In genomic region chr1:220748091-220748934, GRCh38 we compare ENCODE assay signal across 8 cellular contexts. TPM values are rescaled to one million over a fixed set of nuclear protein-coding genes. Genes with fewer than 3 reads are reported as not detected.
A peak's percentile ranks its signal among the peaks of the same experiment; 100 is the strongest.
DNase-seq lines count a peak whose midpoint lies in the region; ATAC-seq and TF ChIP-seq lines count a peak whose summit lies in the region.

TSS of gene MTARC2 (plus strand) at chr1:220748322. CDS start at chr1:220748532, 210 bp downstream.

- no peaks in the 10 kb centered on the region for H3K36me3 Mint-ChIP-seq in activated CD8-positive, alpha-beta memory T cell treated with anti-CD3 and anti-CD28 coated beads, Interleukin-2, amount 10 ng/mL, durations not matched to agents 7 days and 5 days
- peaks cover 0 to 4% (median 2%) of the 10 kb centered on the region in 3 experiments; a peak in 4 of 7 replicates for H3K36me3 Mint-ChIP-seq in H9 (ENCODE audit: insufficient read depth in 1 of 3, low read depth in 3 of 3)
- peaks cover 4% of the 10 kb centered on the region for H3K36me3 Mint-ChIP-seq in activated CD4-positive, alpha-beta memory T cell treated with anti-CD3 and anti-CD28 coated beads, Interleukin-2, amount 10 ng/mL, durations not matched to agents 7 days and 5 days (ENCODE audit: low read depth)

- peak within 1 kb of the TSS; percentile 67 for H3K9ac ChIP-seq in H9 (ENCODE audit: extremely low read depth, insufficient read length, low read length)

- H3K14ac ChIP-seq in H9 (ENCODE audit: insufficient read depth, low read length) = peak within 1 kb of the TSS; percentile 97

- H3K9me3 Mint-ChIP-seq in activated CD8-positive, alpha-beta memory T cell treated with anti-CD3 and anti-CD28 coated beads, Interleukin-2, amount 10 ng/mL, durations not matched to agents 7 days and 5 days (ENCODE audit: low read depth) = no peaks in the 10 kb centered on the region
- no peaks in the 10 kb centered on the region for H3K9me3 Mint-ChIP-seq in H9
- no peaks in the 10 kb centered on the region for H3K9me3 Mint-ChIP-seq in activated CD4-positive, alpha-beta memory T cell treated with anti-CD3 and anti-CD28 coated beads, Interleukin-2, amount 10 ng/mL, durations not matched to agents 7 days and 5 days

- H3K23ac ChIP-seq in H9 (ENCODE audit: insufficient read length, low read depth, low read length) = no peak within 1 kb of the TSS

- no peaks in the 10 kb centered on the region for H3K79me1 ChIP-seq in H9 (ENCODE audit: insufficient read depth, low read depth, low read length, poor library complexity, severe bottlenecking)

- H3K56ac ChIP-seq in H9 (ENCODE audit: insufficient read length, low read depth, low read length) = no peak within 1 kb of the TSS

- H3K27ac ChIP-seq in H9 (ENCODE audit: insufficient read length, low read depth, low read length) = no peak within 1 kb of the TSS
- peak within 1 kb of the TSS; percentile 65 for H3K27ac ChIP-seq in muscle layer of duodenum (ENCODE audit: low read length)
- H3K27ac ChIP-seq in urinary bladder (ENCODE audit: low read depth) = peak within 1 kb of the TSS; percentile 48

- no peak within 1 kb of the TSS for H2BK12ac ChIP-seq in H9 (ENCODE audit: insufficient read length, low read depth, low read length)

- H3K4me2 ChIP-seq in H9 (ENCODE audit: insufficient read depth, insufficient read length, low read length) = peak within 1 kb of the TSS; percentile 88

- H3K4me1 ChIP-seq in H9 (ENCODE audit: insufficient read depth, low read length) = no peaks in the 10 kb centered on the region; the same call in 1 of the 2 replicates
- peaks cover 26 to 33% of the 10 kb centered on the region in 2 donors for H3K4me1 ChIP-seq in muscle layer of duodenum (ENCODE audit: control insufficient read depth in 1 of 2, insufficient read depth in 2 of 2, low read length in 2 of 2)
- no peaks in the 10 kb centered on the region for H3K4me1 ChIP-seq in urinary bladder (ENCODE audit: insufficient read depth)

- H3K23me2 ChIP-seq in H9 (ENCODE audit: insufficient read length, low read depth, low read length, poor library complexity, severe bottlenecking) = peaks cover 15% of the 10 kb centered on the region

- H3K27me3 ChIP-seq in H9 (ENCODE audit: insufficient read depth, low read length) (peaks cover 8% of the 10 kb centered on the region), muscle layer of duodenum (ENCODE audit: low read depth, low read length) (no peaks in the 10 kb centered on the region)

- no peak within 1 kb of the TSS for H4K5ac ChIP-seq in H9 (ENCODE audit: insufficient read length, low read depth, low read length)

- H3K36me3 ChIP-seq in muscle layer of duodenum (ENCODE audit: control insufficient read depth in 1 of 2, insufficient read depth in 2 of 2, low read length in 2 of 2) = no peaks in the 10 kb centered on the region
- no peaks in the 10 kb centered on the region for H3K36me3 ChIP-seq in urinary bladder (ENCODE audit: insufficient read depth)

- TF ChIP-seq CTCF in H9 (conservative IDR thresholded peaks at IDR 0.05) = no peak

- H2AFZ ChIP-seq in H9 (ENCODE audit: low read length) = peak within 1 kb of the TSS; percentile 45

- no CpG with 5 or more reads among the region's 76 CpGs for WGBS in H9 (ENCODE audit: extremely low coverage, insufficient read length, low lambda C conversion rate)
- under 1% methylated on average over 76 of the region's 76 CpGs for WGBS in urinary bladder

- POLR2A ChIA-PET in activated CD4-positive, alpha-beta memory T cell treated with anti-CD3 and anti-CD28 coated beads, Interleukin-2, amount 10 ng/mL, durations not matched to agents 7 days and 5 days (lab: Charles Lee) = no interaction called here

- no peak within 1 kb of the TSS for H2AK5ac ChIP-seq in H9 (ENCODE audit: insufficient read length, low read length)

- peak within 1 kb of the TSS; percentile 81 for H3K18ac ChIP-seq in H9 (ENCODE audit: insufficient read length, low read depth, low read length)

- H4K20me1 ChIP-seq in H9 (ENCODE audit: control insufficient read depth, insufficient read depth, insufficient read length) = no peaks in the 10 kb centered on the region

- H4K91ac ChIP-seq in H9 (ENCODE audit: insufficient read length, low read depth, low read length) = no peak within 1 kb of the TSS

- no peak within 1 kb of the TSS for H2BK120ac ChIP-seq in H9 (ENCODE audit: low read depth, low read length, poor library complexity, severe bottlenecking)

- no peak within 1 kb of the TSS for H4K8ac ChIP-seq in H9 (replicated peaks; ENCODE audit: insufficient read length, low read depth, low read length)

- H3K4me3 Mint-ChIP-seq in activated CD8-positive, alpha-beta memory T cell treated with anti-CD3 and anti-CD28 coated beads, Interleukin-2, amount 10 ng/mL, durations not matched to agents 7 days and 5 days = peak within 1 kb of the TSS; percentile 38
- peak within 1 kb of the TSS; percentile 76 to 89 for H3K4me3 Mint-ChIP-seq in H9
- H3K4me3 Mint-ChIP-seq in activated CD4-positive, alpha-beta memory T cell treated with anti-CD3 and anti-CD28 coated beads, Interleukin-2, amount 10 ng/mL, durations not matched to agents 7 days and 5 days = peak within 1 kb of the TSS; percentile 6

- no peak within 1 kb of the TSS for H3K27ac Mint-ChIP-seq in activated CD8-positive, alpha-beta memory T cell treated with anti-CD3 and anti-CD28 coated beads, Interleukin-2, amount 10 ng/mL, durations not matched to agents 7 days and 5 days
- peak within 1 kb of the TSS in 2 of 3 experiments; percentile 70 to 86; a peak in 4 of 7 replicates for H3K27ac Mint-ChIP-seq in H9
- no peak within 1 kb of the TSS for H3K27ac Mint-ChIP-seq in activated CD4-positive, alpha-beta memory T cell treated with anti-CD3 and anti-CD28 coated beads, Interleukin-2, amount 10 ng/mL, durations not matched to agents 7 days and 5 days

- H3K4me3 ChIP-seq in muscle layer of duodenum (ENCODE audit: low read depth in 1 of 2, low read length in 2 of 2) (peak within 1 kb of the TSS; percentile 75 to 80), urinary bladder (ENCODE audit: low read depth, low read length) (peak within 1 kb of the TSS; percentile 76)

- CTCF ChIA-PET in activated CD8-positive, alpha-beta memory T cell treated with anti-CD3 and anti-CD28 coated beads, Interleukin-2, amount 10 ng/mL, durations not matched to agents 7 days and 5 days (lab: Charles Lee) = no interaction called here
- CTCF ChIA-PET in activated CD4-positive, alpha-beta memory T cell treated with anti-CD3 and anti-CD28 coated beads, Interleukin-2, amount 10 ng/mL, durations not matched to agents 7 days and 5 days (lab: Charles Lee) = interaction anchor here (1.1 to 4.5 kb wide), 2 partner anchors 15 to 24 kb away, joined by 3 to 26 read pairs; no protein-coding TSS in a partner anchor

- ATAC-seq in activated CD8-positive, alpha-beta memory T cell treated with anti-CD3 and anti-CD28 coated beads, Interleukin-2, amount 10 ng/mL, durations not matched to agents 7 days and 5 days = peak; percentile 53

- DNase-seq in activated CD8-positive, alpha-beta memory T cell treated with anti-CD3 and anti-CD28 coated beads, Interleukin-2, amount 10 ng/mL, durations not matched to agents 7 days and 5 days = no peak
- DNase-seq in activated CD8-positive, alpha-beta memory T cell treated with anti-CD3 and anti-CD28 coated beads, Interleukin-2, amount 50 U/mL, for 4 hours = no peak
- DNase-seq in H9 (peak; percentile 91), NCI-H1048 (lab: John Stamatoyannopoulos, UW) (peak; percentile 41), fibroblast of the conjunctiva (ENCODE audit: low read depth) (peak; percentile 40)
- DNase-seq in activated CD4-positive, alpha-beta memory T cell treated with anti-CD3 and anti-CD28 coated beads, Interleukin-2, amount 10 ng/mL, durations not matched to agents 7 days and 5 days = no peak

- H3K27me3 Mint-ChIP-seq in activated CD8-positive, alpha-beta memory T cell treated with anti-CD3 and anti-CD28 coated beads, Interleukin-2, amount 10 ng/mL, durations not matched to agents 7 days and 5 days = peaks cover 61% of the 10 kb centered on the region
- peaks cover 67% of the 10 kb centered on the region for H3K27me3 Mint-ChIP-seq in H9 (ENCODE audit: low read depth)
- peaks cover 48% of the 10 kb centered on the region for H3K27me3 Mint-ChIP-seq in activated CD4-positive, alpha-beta memory T cell treated with anti-CD3 and anti-CD28 coated beads, Interleukin-2, amount 10 ng/mL, durations not matched to agents 7 days and 5 days

- no peak within 1 kb of the TSS for H2BK5ac ChIP-seq in H9 (ENCODE audit: insufficient read length, low read length)

- H3K9me3 ChIP-seq in H9 (ENCODE audit: control insufficient read depth, low read depth, low read length) (no peaks in the 10 kb centered on the region), muscle layer of duodenum (ENCODE audit: control insufficient read depth in 1 of 2, low read length in 2 of 2) (no peaks in the 10 kb centered on the region)

- no peak within 1 kb of the TSS for H3K4ac ChIP-seq in H9 (ENCODE audit: low read depth, low read length)

- H3K79me2 ChIP-seq in H9 (ENCODE audit: insufficient read depth, low read length) = no peaks in the 10 kb centered on the region

- peaks cover 4% of the 10 kb centered on the region for H3K4me1 Mint-ChIP-seq in activated CD8-positive, alpha-beta memory T cell treated with anti-CD3 and anti-CD28 coated beads, Interleukin-2, amount 10 ng/mL, durations not matched to agents 7 days and 5 days
- peaks cover 39 to 44% of the 10 kb centered on the region in 2 experiments for H3K4me1 Mint-ChIP-seq in H9
- H3K4me1 Mint-ChIP-seq in activated CD4-positive, alpha-beta memory T cell treated with anti-CD3 and anti-CD28 coated beads, Interleukin-2, amount 10 ng/mL, durations not matched to agents 7 days and 5 days = peaks cover 3% of the 10 kb centered on the region

- no peak within 1 kb of the TSS for H2BK20ac ChIP-seq in H9 (ENCODE audit: low read depth, low read length, poor library complexity, severe bottlenecking)

- no peak within 1 kb of the TSS for H3T11ph ChIP-seq in H9 (ENCODE audit: low read length)

- H2BK15ac ChIP-seq in H9 (ENCODE audit: low read depth, low read length) = no peak within 1 kb of the TSS; the same call in 1 of the 2 replicates

RNA-seq across cellular contexts. Expression of gene MTARC2, which starts in this region (rescaled TPM):
- total RNA-seq in activated CD8-positive, alpha-beta memory T cell treated with anti-CD3 and anti-CD28 coated beads, Interleukin-2, amount 10 ng/mL, durations not matched to agents 7 days and 5 days = not detected
- total RNA-seq in H9 (2021) (4.2 and 7.7 TPM in 2 replicates), urinary bladder (31.0 TPM)
- total RNA-seq in activated CD4-positive, alpha-beta memory T cell treated with anti-CD3 and anti-CD28 coated beads, Interleukin-2, amount 10 ng/mL, durations not matched to agents 7 days and 5 days = not detected
- polyA plus RNA-seq in urinary bladder = 18.2 TPM

Comparison
In these comparisons a context has a peak if more than half of its experiments do, and no peak if none do; other contexts are left out.
1. Peak in ATAC-seq in activated CD8-positive, alpha-beta memory T cell treated with anti-CD3 and anti-CD28 coated beads, Interleukin-2, amount 10 ng/mL, durations not matched to agents 7 days and 5 days; RNA of the gene not detected or under 1 TPM.
2. DNase-seq: peak in H9 (single experiment), NCI-H1048 (single experiment) and fibroblast of the conjunctiva (single experiment); none in activated CD8-positive, alpha-beta memory T cell treated with anti-CD3 and anti-CD28 coated beads, Interleukin-2, amount 10 ng/mL, durations not matched to agents 7 days and 5 days (single experiment), activated CD8-positive, alpha-beta memory T cell treated with anti-CD3 and anti-CD28 coated beads, Interleukin-2, amount 50 U/mL, for 4 hours (single experiment) and activated CD4-positive, alpha-beta memory T cell treated with anti-CD3 and anti-CD28 coated beads, Interleukin-2, amount 10 ng/mL, durations not matched to agents 7 days and 5 days (single experiment).
3. H3K27ac Mint-ChIP-seq: peak in H9 (2 of 3); none in activated CD8-positive, alpha-beta memory T cell treated with anti-CD3 and anti-CD28 coated beads, Interleukin-2, amount 10 ng/mL, durations not matched to agents 7 days and 5 days (single experiment) and activated CD4-positive, alpha-beta memory T cell treated with anti-CD3 and anti-CD28 coated beads, Interleukin-2, amount 10 ng/mL, durations not matched to agents 7 days and 5 days (single experiment).
4. H3K4me3 Mint-ChIP-seq: peak in every context shown above with its lines; median percentile 82 in H9; 38 in activated CD8-positive, alpha-beta memory T cell treated with anti-CD3 and anti-CD28 coated beads, Interleukin-2, amount 10 ng/mL, durations not matched to agents 7 days and 5 days; 6 in activated CD4-positive, alpha-beta memory T cell treated with anti-CD3 and anti-CD28 coated beads, Interleukin-2, amount 10 ng/mL, durations not matched to agents 7 days and 5 days.